ENCODE assay signal across 8 cellular contexts in the genomic region with DNA sequence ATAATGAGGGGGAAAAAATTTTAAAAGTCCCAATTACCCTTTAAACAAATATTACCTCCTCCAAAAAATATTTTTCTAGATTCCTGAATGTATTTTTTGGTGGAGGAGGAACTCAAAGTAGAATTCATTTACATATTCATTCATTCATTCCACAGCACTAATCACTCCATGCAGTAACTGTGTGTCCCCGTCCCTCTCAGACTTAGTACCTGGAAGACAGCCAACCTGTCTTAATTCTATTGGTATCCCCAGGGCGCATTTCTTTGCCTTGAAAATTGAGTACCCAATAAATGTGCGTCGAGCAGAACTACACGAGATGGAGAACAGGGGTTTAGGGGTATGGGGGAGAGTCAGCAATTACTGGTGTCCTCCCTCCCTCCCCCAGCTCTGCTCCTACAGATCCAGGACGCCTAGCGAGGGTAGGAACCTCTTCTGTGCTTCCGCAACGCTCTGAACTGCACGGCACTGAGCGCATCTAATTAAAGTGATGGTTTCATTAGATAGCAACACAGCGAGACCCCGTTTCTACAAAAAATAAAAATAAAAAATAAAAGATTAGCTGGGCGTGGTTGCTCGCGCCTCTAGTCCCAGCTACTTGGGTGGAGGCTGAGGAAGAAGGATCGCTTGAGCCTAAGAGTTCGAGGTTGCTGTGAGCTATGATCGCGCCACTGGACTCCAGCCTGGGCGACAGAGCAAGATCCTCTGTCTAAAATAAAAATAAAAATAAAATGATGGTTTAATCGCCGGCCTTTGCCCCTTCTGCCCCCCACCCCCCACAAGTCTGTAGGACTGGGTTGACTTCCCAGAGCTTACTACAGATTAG. TPM values are rescaled to one million over a fixed set of nuclear protein-coding genes. Genes with fewer than 3 reads are reported as not detected.
DNase-seq lines count a peak whose midpoint lies in the region; ATAC-seq and TF ChIP-seq lines count a peak whose summit lies in the region.

No MANE protein-coding gene starts in this region.

- H3K9me3 ChIP-seq in colonic mucosa (no peaks in the 10 kb centered on the region), psoas muscle (no peaks in the 10 kb centered on the region)

- H3K4me1 ChIP-seq in colonic mucosa (peaks cover 11% of the 10 kb centered on the region), psoas muscle (peaks cover 15% of the 10 kb centered on the region)

- 16 to 18% (median 16%) methylated on average over 23 of the region's 23 CpGs for WGBS in psoas muscle, 3 donors

- intact Hi-C loops in colonic mucosa (cut with DNase I) (no loop called here), psoas muscle (cut with DNase I) (loop anchor here in 1 of 2 donors (5.0 kb wide), 1 partner anchor 33 kb away; the partner anchor contains the start of gene TP53I3)

- no peaks in the 10 kb centered on the region for H3K36me3 ChIP-seq in colonic mucosa
- H3K36me3 ChIP-seq in psoas muscle (ENCODE audit: insufficient read depth in 1 of 2, low read depth in 1 of 2): no peaks in the 10 kb centered on the region

- DNase-seq in EL (peak; percentile 17), NCI-H1694 treated with DMSO at 0.1 percent for 48 hours (lab: John Stamatoyannopoulos, UW) (peak; percentile 39), colonic mucosa (no peak), psoas muscle (no peak), NCI-H526 treated with DMSO at 0.1 percent for 48 hours (lab: John Stamatoyannopoulos, UW) (no peak), CD1c-positive myeloid dendritic cell (ENCODE audit: extremely low spot score) (no peak)

- peak overlapping the region; percentile 55 for H3K4me3 ChIP-seq in colonic mucosa
- peak overlapping the region; percentile 75 for H3K4me3 ChIP-seq in psoas muscle

- no peaks in the 10 kb centered on the region for H3K27me3 ChIP-seq in colonic mucosa
- peaks cover 0 to 17% (median 7%) of the 10 kb centered on the region in 3 donors for H3K27me3 ChIP-seq in psoas muscle (ENCODE audit: insufficient read depth in 3 of 3, low read length in 2 of 3)

- H3K9ac ChIP-seq in colonic mucosa (ENCODE audit: low read depth in 2 of 2, low read length in 2 of 2): no peak overlapping the region

- H3K27ac ChIP-seq in colonic mucosa (no peak overlapping the region), psoas muscle (no peak overlapping the region)

- no peak for ATAC-seq in psoas muscle
- ATAC-seq in HG02840 (IDR thresholded peaks at IDR 0.05; ENCODE audit: low FRiP score, unreplicated experiment): no peak
- no peak for ATAC-seq in HG02970 (IDR thresholded peaks at IDR 0.05; ENCODE audit: low FRiP score, unreplicated experiment)

- TF ChIP-seq CTCF in colonic mucosa (IDR thresholded peaks at IDR 0.05) (no peak), psoas muscle (IDR thresholded peaks at IDR 0.05) (no peak)

RNA-seq across cellular contexts. Expression of gene FKBP1B, which starts 0.7 kb away (rescaled TPM):
- total RNA-seq in colonic mucosa (10 to 100 TPM in 1 of 2 donors, 1 to 10 TPM in 1; 8.0 to 11.8 TPM), psoas muscle (1 to 10 TPM in 1 of 4 donors, under 1 TPM in 3; 0.46 to 1.8 (median 0.75) TPM)
- 1 to 10 TPM; 1.3 to 2.7 (median 2.1) TPM for polyA plus RNA-seq in psoas muscle

RNA-seq across cellular contexts. Expression of gene WDCP, which starts 1.7 kb away (rescaled TPM):
- 1 to 10 TPM; 4.5 to 6.8 TPM for total RNA-seq in colonic mucosa
- 10 to 100 TPM in 2 of 4 donors, 1 to 10 TPM in 2; 6.5 to 14.6 (median 9.7) TPM for total RNA-seq in psoas muscle
- polyA plus RNA-seq in psoas muscle: 10 to 100 TPM in 1 of 3 donors, 1 to 10 TPM in 2; 4.6 to 17.3 (median 5.0) TPM

RNA-seq across cellular contexts. Expression of gene SF3B6, which starts 27.3 kb away (rescaled TPM):
- total RNA-seq in colonic mucosa (10 to 100 TPM; 86.9 to 90.1 TPM), psoas muscle (10 to 100 TPM; 44.2 to 60.5 (median 55.5) TPM)
- 100 to 1,000 TPM in 1 of 3 donors, 10 to 100 TPM in 2; 68.2 to 116 (median 90.8) TPM for polyA plus RNA-seq in psoas muscle

RNA-seq across cellular contexts. Expression of gene TP53I3, which starts 35.8 kb away (rescaled TPM):
- total RNA-seq in colonic mucosa (10 to 100 TPM; 58.8 to 67.5 TPM), psoas muscle (1 to 10 TPM; 1.3 to 5.0 (median 2.6) TPM)
- polyA plus RNA-seq in psoas muscle: 1 to 10 TPM; 1.7 to 5.6 (median 3.7) TPM

RNA-seq across cellular contexts. Expression of gene MFSD2B, which starts 39.0 kb away (rescaled TPM):
- under 1 TPM in 1 of 2 donors, not detected in 1; 0.20 TPM for total RNA-seq in colonic mucosa
- total RNA-seq in psoas muscle: under 1 TPM in 2 of 4 donors, not detected in 2; 0.27 to 0.28 TPM
- under 1 TPM; 0.03 to 0.12 (median 0.07) TPM for polyA plus RNA-seq in psoas muscle

Comparison
In these comparisons a context has a peak if more than half of its experiments do, and no peak if none do; other contexts are left out.
1. DNase-seq: peak in EL (single experiment) and NCI-H1694 treated with DMSO at 0.1 percent for 48 hours (single experiment); none in colonic mucosa (single experiment), psoas muscle (0 of 2), NCI-H526 treated with DMSO at 0.1 percent for 48 hours (single experiment) and CD1c-positive myeloid dendritic cell (single experiment).